Comparison of ENCODE assay signal across 19 cellular contexts in the genomic region with DNA sequence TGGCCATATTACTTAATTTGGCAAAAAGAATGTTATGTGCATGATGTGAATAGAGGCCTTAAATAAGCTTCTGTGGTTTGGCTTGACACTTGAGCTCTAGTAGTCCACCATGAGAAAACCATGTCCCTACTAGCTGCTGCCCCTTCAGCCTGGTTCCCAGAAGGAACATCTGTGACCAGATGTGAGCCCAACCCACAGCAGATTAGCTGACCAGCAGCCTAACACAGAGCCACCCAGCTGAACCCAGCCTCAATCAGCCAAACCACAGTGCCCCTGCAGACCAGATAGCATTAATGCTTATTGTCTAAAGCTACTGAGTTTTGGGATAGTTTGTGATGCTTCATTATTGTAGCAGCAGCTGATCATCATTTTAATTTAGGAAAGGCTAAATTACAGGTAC. TPM values are rescaled to one million over a fixed set of nuclear protein-coding genes. Genes with fewer than 3 reads are reported as not detected.
DNase-seq lines count a peak whose midpoint lies in the region; ATAC-seq and TF ChIP-seq lines count a peak whose summit lies in the region.
"Had no signal": no experiment of that assay in that cellular context is flagged by ENCODE, and none has a peak within 500 bp of the region (broad histone marks: within the 10 kb centered on the region; RNA-seq: fewer than 3 reads in every experiment).

No MANE protein-coding gene starts in this region.

- POLR2A ChIA-PET in WTC11 (lab: Charles Lee), result no interaction called here

- CTCF ChIA-PET in WTC11 (lab: Charles Lee), result interaction anchor here (1.1 to 2.5 kb wide), 2 partner anchors 66 to 70 kb away, joined by 5 to 6 read pairs; no protein-coding TSS in a partner anchor

- H3K27ac Mint-ChIP-seq in natural killer cell (peak overlapping the region; percentile 17 to 54), WTC11 (no peak overlapping the region)
- H3K27ac Mint-ChIP-seq in natural killer cell treated with Interleukin-12 subunit alpha and Interleukin-12 subunit beta and Interleukin-15 and Interleukin-18, amount 100 ng/mL, for 72 hours, result peak overlapping the region in 1 of 2 donors; percentile 76
- no peak overlapping the region for H3K27ac Mint-ChIP-seq in stimulated activated naive CD8-positive, alpha-beta T cell treated with anti-CD3 and anti-CD28 coated beads, Interleukin-15, amount 100 ng/mL, for 72 hours
- H3K27ac Mint-ChIP-seq: progenitor cell of endocrine pancreas, type B pancreatic cell had no signal

- TF ChIP-seq CTCF in natural killer cell (IDR thresholded peaks at IDR 0.05) (no peak), WTC11 (IDR thresholded peaks at IDR 0.05) (no peak), fibroblast of pulmonary artery (IDR thresholded peaks at IDR 0.05; ENCODE audit: low read length, missing control alignments) (no peak), foreskin keratinocyte (conservative IDR thresholded peaks at IDR 0.05) (no peak)

- DNase-seq in natural killer cell, result no peak
- DNase-seq in natural killer cell treated with Interleukin-12 subunit alpha and Interleukin-12 subunit beta and Interleukin-15 and Interleukin-18, amount 100 ng/mL, for 72 hours (ENCODE audit: low spot score), result no peak
- DNase-seq in WTC11 (ENCODE audit: low spot score), result no peak
- peak; percentile 40 for DNase-seq in fibroblast of pulmonary artery (ENCODE audit: low read depth)
- no peak for DNase-seq in stimulated activated naive CD8-positive, alpha-beta T cell treated with anti-CD3 and anti-CD28 coated beads, Interleukin-15, amount 100 ng/mL, for 72 hours
- DNase-seq in foreskin keratinocyte, result no peak
- DNase-seq in iPS-NIHi7 (ENCODE audit: extremely low spot score), result no peak
- DNase-seq: activated CD4-positive, alpha-beta T cell treated with anti-CD3 and anti-CD28 coated beads for 4 hours; activated naive CD4-positive, alpha-beta T cell treated with Interleukin-2 at 50 U/mL for 16 hours; KBM-7; NCI-H1417 treated with DMSO at 0.1 percent for 48 hours; NCI-H446; SIG-M5; stimulated activated CD4-positive, alpha-beta T cell treated with anti-CD3 and anti-CD28 coated beads, Interleukin-12 subunit alpha, Interleukin-12 subunit beta, amount 100 ng/mL, for 4 hours; stimulated activated naive CD4-positive, alpha-beta T cell had no signal

- intact Hi-C loops in natural killer cell (cut with micrococcal nuclease), result no loop called here

- no peaks in the 10 kb centered on the region for H3K36me3 Mint-ChIP-seq in natural killer cell
- no peaks in the 10 kb centered on the region for H3K36me3 Mint-ChIP-seq in natural killer cell treated with Interleukin-12 subunit alpha and Interleukin-12 subunit beta and Interleukin-15 and Interleukin-18, amount 100 ng/mL, for 72 hours
- peaks cover 8% of the 10 kb centered on the region; the same call in 1 of the 2 replicates for H3K36me3 Mint-ChIP-seq in WTC11
- H3K36me3 Mint-ChIP-seq: type B pancreatic cell had no signal

- H3K27me3 Mint-ChIP-seq in natural killer cell (ENCODE audit: low read depth in 2 of 2) (no peaks in the 10 kb centered on the region), WTC11 (ENCODE audit: low read depth) (no peaks in the 10 kb centered on the region)
- H3K27me3 Mint-ChIP-seq in natural killer cell treated with Interleukin-12 subunit alpha and Interleukin-12 subunit beta and Interleukin-15 and Interleukin-18, amount 100 ng/mL, for 72 hours, result no peaks in the 10 kb centered on the region
- H3K27me3 Mint-ChIP-seq in stimulated activated naive CD8-positive, alpha-beta T cell treated with anti-CD3 and anti-CD28 coated beads, Interleukin-15, amount 100 ng/mL, for 72 hours, result no peaks in the 10 kb centered on the region
- H3K27me3 Mint-ChIP-seq: progenitor cell of endocrine pancreas, type B pancreatic cell had no signal

- peaks cover 8% of the 10 kb centered on the region for H3K4me1 ChIP-seq in foreskin keratinocyte

- H3K9me3 Mint-ChIP-seq in natural killer cell (no peaks in the 10 kb centered on the region), WTC11 (no peaks in the 10 kb centered on the region)
- no peaks in the 10 kb centered on the region for H3K9me3 Mint-ChIP-seq in natural killer cell treated with Interleukin-12 subunit alpha and Interleukin-12 subunit beta and Interleukin-15 and Interleukin-18, amount 100 ng/mL, for 72 hours
- H3K9me3 Mint-ChIP-seq in stimulated activated naive CD8-positive, alpha-beta T cell treated with anti-CD3 and anti-CD28 coated beads, Interleukin-15, amount 100 ng/mL, for 72 hours, result no peaks in the 10 kb centered on the region
- H3K9me3 Mint-ChIP-seq: type B pancreatic cell had no signal

- no peak overlapping the region for H3K27ac ChIP-seq in foreskin keratinocyte

- H3K27me3 ChIP-seq in foreskin keratinocyte, result no peaks in the 10 kb centered on the region

- ATAC-seq in natural killer cell (peak in 1 of 3 donors; percentile 30), WTC11 (peak; percentile 50), foreskin keratinocyte (no peak), HG03457 (IDR thresholded peaks at IDR 0.05; ENCODE audit: unreplicated experiment) (no peak)
- ATAC-seq in natural killer cell treated with Interleukin-12 subunit alpha and Interleukin-12 subunit beta and Interleukin-15 and Interleukin-18, amount 100 ng/mL, for 72 hours, result no peak
- no peak for ATAC-seq in stimulated activated naive CD8-positive, alpha-beta T cell treated with anti-CD3 and anti-CD28 coated beads, Interleukin-15, amount 100 ng/mL, for 72 hours
- ATAC-seq: GM12878 had no signal

- H3K4me3 Mint-ChIP-seq in natural killer cell (no peak overlapping the region), WTC11 (no peak overlapping the region)
- H3K4me3 Mint-ChIP-seq in natural killer cell treated with Interleukin-12 subunit alpha and Interleukin-12 subunit beta and Interleukin-15 and Interleukin-18, amount 100 ng/mL, for 72 hours, result no peak overlapping the region
- no peak overlapping the region for H3K4me3 Mint-ChIP-seq in stimulated activated naive CD8-positive, alpha-beta T cell treated with anti-CD3 and anti-CD28 coated beads, Interleukin-15, amount 100 ng/mL, for 72 hours
- H3K4me3 Mint-ChIP-seq: type B pancreatic cell had no signal

- H3K4me3 ChIP-seq in fibroblast of pulmonary artery (replicated peaks; ENCODE audit: low read depth, low read length), result no peak overlapping the region
- H3K4me3 ChIP-seq: GM12878 had no signal

- H3K4me1 Mint-ChIP-seq in natural killer cell, result peaks cover 65 to 73% of the 10 kb centered on the region in 2 donors
- peaks cover 27 to 50% of the 10 kb centered on the region in 2 donors for H3K4me1 Mint-ChIP-seq in natural killer cell treated with Interleukin-12 subunit alpha and Interleukin-12 subunit beta and Interleukin-15 and Interleukin-18, amount 100 ng/mL, for 72 hours (ENCODE audit: low read depth in 2 of 2)
- H3K4me1 Mint-ChIP-seq in WTC11, result peaks cover 43% of the 10 kb centered on the region
- peaks cover 29% of the 10 kb centered on the region for H3K4me1 Mint-ChIP-seq in stimulated activated naive CD8-positive, alpha-beta T cell treated with anti-CD3 and anti-CD28 coated beads, Interleukin-15, amount 100 ng/mL, for 72 hours

TF ChIP-seq in WTC11, 78 proteins besides CTCF, POLR2A, EP300 and RAD21:
- no peak for TF ChIP-seq NFYB (CRISPR knock-in tag; conservative IDR thresholded peaks at IDR 0.05; ENCODE audit: low read depth)

RNA-seq across cellular contexts. Expression of gene JAZF1, which starts 16.6 kb away (rescaled TPM):
- total RNA-seq in natural killer cell, result 10 to 100 TPM; 82.5 to 89.7 (median 87.6) TPM
- 10 to 100 TPM; 12.6 to 23.6 TPM for total RNA-seq in natural killer cell treated with Interleukin-12 subunit alpha and Interleukin-12 subunit beta and Interleukin-15 and Interleukin-18, amount 100 ng/mL, for 72 hours
- 11.9 to 19.0 TPM (median 17.0 TPM) in 3 replicates for total RNA-seq in WTC11 (2021)
- 3.0 and 3.9 TPM in 2 replicates for total RNA-seq in foreskin keratinocyte
- polyA plus RNA-seq in foreskin keratinocyte, result 2.6 and 2.7 TPM in 2 replicates

Comparison
In these comparisons a context has a peak if more than half of its experiments do, and no peak if none do; other contexts are left out.
1. H3K27ac Mint-ChIP-seq: peak in natural killer cell (2 of 2); none in WTC11 (single experiment) and stimulated activated naive CD8-positive, alpha-beta T cell treated with anti-CD3 and anti-CD28 coated beads, Interleukin-15, amount 100 ng/mL, for 72 hours (0 of 2).